8 cellular contexts compared by ENCODE assay signal in genomic region chr13:78660130-78660857, GRCh38. TPM values are rescaled to one million over a fixed set of nuclear protein-coding genes. Genes with fewer than 3 reads are reported as not detected.
DNase-seq lines count a peak whose midpoint lies in the region; ATAC-seq and TF ChIP-seq lines count a peak whose summit lies in the region.

No MANE protein-coding gene starts in this region.

- H3K4me1 ChIP-seq in Peyer's patch (peaks cover 0 to 15% (median 6%) of the 10 kb centered on the region in 4 donors), duodenal mucosa (ENCODE audit: control insufficient read depth in 1 of 2, insufficient read depth in 2 of 2, low read length in 2 of 2) (peaks cover 9 to 12% of the 10 kb centered on the region in 2 donors)

- H3K9ac ChIP-seq in duodenal mucosa (ENCODE audit: low read depth in 1 of 2, low read length in 2 of 2) = peak overlapping the region; percentile 26 to 72

- CTCF ChIA-PET in activated CD4-positive, alpha-beta T cell treated with anti-CD3 and anti-CD28 coated beads, Interleukin-2, amount 10 ng/mL, durations not matched to agents 7 days and 5 days (lab: Charles Lee) = interaction anchor here (1.1 kb wide), 1 partner anchor 18 kb away, joined by 3 read pairs; no protein-coding TSS in a partner anchor

- TF ChIP-seq POLR2A in Peyer's patch (IDR thresholded peaks at IDR 0.05) = no peak

- no peaks in the 10 kb centered on the region for H3K9me3 ChIP-seq in Peyer's patch
- H3K9me3 ChIP-seq in duodenal mucosa (ENCODE audit: control insufficient read depth in 1 of 2, low read length in 2 of 2) = no peaks in the 10 kb centered on the region

- H3K27ac Mint-ChIP-seq in activated CD4-positive, alpha-beta T cell treated with anti-CD3 and anti-CD28 coated beads, Interleukin-2, amount 10 ng/mL, durations not matched to agents 7 days and 5 days = peak overlapping the region; percentile 99
- H3K27ac Mint-ChIP-seq in nephron = no peak overlapping the region

- H3K4me3 ChIP-seq in Peyer's patch (peak overlapping the region; percentile 67 to 98 (median 90)), duodenal mucosa (ENCODE audit: low read depth in 1 of 2, low read length in 2 of 2) (peak overlapping the region; percentile 97 to 99)

- H3K27ac ChIP-seq in Peyer's patch = no peak overlapping the region
- no peak overlapping the region for H3K27ac ChIP-seq in duodenal mucosa (ENCODE audit: low read depth, low read length)

- ATAC-seq in HG03571 (IDR thresholded peaks at IDR 0.05; ENCODE audit: unreplicated experiment) = no peak

- TF ChIP-seq CTCF in Peyer's patch (IDR thresholded peaks at IDR 0.05) (no peak), nephron (IDR thresholded peaks at IDR 0.05; ENCODE audit: unreplicated experiment in 3 of 3) (no peak)

- peaks cover 48% of the 10 kb centered on the region for H3K4me1 Mint-ChIP-seq in activated CD4-positive, alpha-beta T cell treated with anti-CD3 and anti-CD28 coated beads, Interleukin-2, amount 10 ng/mL, durations not matched to agents 7 days and 5 days
- H3K4me1 Mint-ChIP-seq in nephron = peaks cover 16% of the 10 kb centered on the region

- H3K36me3 ChIP-seq in Peyer's patch (no peaks in the 10 kb centered on the region), duodenal mucosa (ENCODE audit: control insufficient read depth in 1 of 2, insufficient read depth in 2 of 2, low read length in 2 of 2) (peaks cover 0 to 4% of the 10 kb centered on the region in 2 donors)

- DNase-seq in activated CD4-positive, alpha-beta T cell treated with anti-CD3 and anti-CD28 coated beads, Interleukin-2, amount 10 ng/mL, durations not matched to agents 7 days and 5 days = peak; percentile 24
- no peak for DNase-seq in activated CD4-positive, alpha-beta T cell treated with anti-CD3 and anti-CD28 coated beads for 1 hour
- DNase-seq in Peyer's patch (peak in 2 of 3 donors; percentile 36 to 54), DMS79 (lab: John Stamatoyannopoulos, UW) (no peak), middle frontal gyrus (ENCODE audit: extremely low spot score, low spot score) (no peak)

- H3K9me3 Mint-ChIP-seq in activated CD4-positive, alpha-beta T cell treated with anti-CD3 and anti-CD28 coated beads, Interleukin-2, amount 10 ng/mL, durations not matched to agents 7 days and 5 days = no peaks in the 10 kb centered on the region
- H3K9me3 Mint-ChIP-seq in nephron = no peaks in the 10 kb centered on the region

- H3K27me3 ChIP-seq in Peyer's patch (no peaks in the 10 kb centered on the region), duodenal mucosa (ENCODE audit: control insufficient read depth in 1 of 2, insufficient read depth in 2 of 2, low read length in 2 of 2) (no peaks in the 10 kb centered on the region)

- H3K36me3 Mint-ChIP-seq in activated CD4-positive, alpha-beta T cell treated with anti-CD3 and anti-CD28 coated beads, Interleukin-2, amount 10 ng/mL, durations not matched to agents 7 days and 5 days (ENCODE audit: low read depth) = peaks cover 13% of the 10 kb centered on the region
- peaks cover 7% of the 10 kb centered on the region for H3K36me3 Mint-ChIP-seq in nephron (ENCODE audit: low read depth)

- peak overlapping the region; percentile 100 for H3K4me3 Mint-ChIP-seq in activated CD4-positive, alpha-beta T cell treated with anti-CD3 and anti-CD28 coated beads, Interleukin-2, amount 10 ng/mL, durations not matched to agents 7 days and 5 days
- peak overlapping the region; percentile 44 to 100 (median 57) for H3K4me3 Mint-ChIP-seq in nephron

- H3K27me3 Mint-ChIP-seq in activated CD4-positive, alpha-beta T cell treated with anti-CD3 and anti-CD28 coated beads, Interleukin-2, amount 10 ng/mL, durations not matched to agents 7 days and 5 days = no peaks in the 10 kb centered on the region
- no peaks in the 10 kb centered on the region for H3K27me3 Mint-ChIP-seq in nephron (ENCODE audit: low read depth)

- POLR2A ChIA-PET in activated CD4-positive, alpha-beta T cell treated with anti-CD3 and anti-CD28 coated beads, Interleukin-2, amount 10 ng/mL, durations not matched to agents 7 days and 5 days (lab: Charles Lee) = interaction anchor here (0.8 kb wide), 1 partner anchor 209 kb away, joined by 3 read pairs; no protein-coding TSS in a partner anchor

RNA-seq across cellular contexts. Expression of gene OBI1, which starts 1.3 kb away (rescaled TPM):
- total RNA-seq in activated CD4-positive, alpha-beta T cell treated with anti-CD3 and anti-CD28 coated beads, Interleukin-2, amount 10 ng/mL, durations not matched to agents 7 days and 5 days = 10 to 100 TPM; 19.9 to 22.2 TPM
- 10 to 100 TPM in 1 of 4 donors, 1 to 10 TPM in 3; 4.4 to 13.2 (median 7.9) TPM for total RNA-seq in Peyer's patch

RNA-seq across cellular contexts. Expression of gene POU4F1, which starts 56.9 kb away (rescaled TPM):
- total RNA-seq in activated CD4-positive, alpha-beta T cell treated with anti-CD3 and anti-CD28 coated beads, Interleukin-2, amount 10 ng/mL, durations not matched to agents 7 days and 5 days = under 1 TPM; 0.17 to 0.20 TPM
- total RNA-seq in Peyer's patch = not detected

Comparison
In these comparisons a context has a peak if more than half of its experiments do, and no peak if none do; other contexts are left out.
1. DNase-seq: peak in activated CD4-positive, alpha-beta T cell treated with anti-CD3 and anti-CD28 coated beads, Interleukin-2, amount 10 ng/mL, durations not matched to agents 7 days and 5 days (single experiment) and Peyer's patch (2 of 3); none in activated CD4-positive, alpha-beta T cell treated with anti-CD3 and anti-CD28 coated beads for 1 hour (single experiment), DMS79 (single experiment) and middle frontal gyrus (single experiment).